In the genomic region with DNA sequence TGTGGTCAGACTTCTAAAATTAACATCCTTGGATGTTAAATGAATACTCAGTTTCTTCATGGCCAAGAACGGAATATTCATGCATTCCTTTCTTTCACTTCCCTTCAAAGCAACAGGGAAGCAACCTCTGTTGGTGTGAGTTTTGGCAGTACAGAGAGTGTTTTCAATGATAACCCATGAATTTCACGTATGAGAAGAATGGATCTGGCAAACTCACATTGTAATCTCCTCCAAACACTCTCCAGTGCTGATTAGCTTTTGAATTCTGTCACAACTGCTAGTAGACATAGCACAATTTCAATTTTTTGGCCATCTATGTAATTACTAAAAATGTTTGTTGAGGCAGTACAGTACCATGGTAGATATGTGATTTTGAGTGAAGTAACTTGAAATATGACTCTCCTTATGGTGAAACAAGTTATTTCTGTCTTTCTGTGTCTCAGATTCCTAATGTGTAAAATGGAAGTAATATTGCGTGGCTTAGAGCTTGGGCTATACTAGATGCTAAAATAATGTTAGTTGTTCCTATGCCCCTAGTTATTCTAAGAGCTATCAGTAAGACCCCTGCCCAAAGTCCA, we compare ENCODE assay signal across 20 cellular contexts.
DNase-seq lines count a peak whose midpoint lies in the region; ATAC-seq, FAIRE-seq and TF ChIP-seq lines count a peak whose summit lies in the region.
"Had no signal": no experiment of that assay in that cellular context is flagged by ENCODE, and none has a peak within 500 bp of the region (broad histone marks: within the 10 kb centered on the region; RNA-seq: fewer than 3 reads in every experiment).

No MANE protein-coding gene starts in this region.

- H3K27me3 ChIP-seq in body of pancreas, result no peaks in the 10 kb centered on the region
- no peaks in the 10 kb centered on the region for H3K27me3 ChIP-seq in left ventricle myocardium inferior (ENCODE audit: low read depth)
- no peaks in the 10 kb centered on the region for H3K27me3 ChIP-seq in thoracic aorta (replicated peaks; ENCODE audit: insufficient read depth)
- H3K27me3 ChIP-seq in esophagus muscularis mucosa, result no peaks in the 10 kb centered on the region
- H3K27me3 ChIP-seq: BLaER1 treated with 17β-estradiol and CSF1 and Interleukin-3, amounts not matched to agents 10 nM and 100 nM; colonic mucosa; Peyer's patch; upper lobe of left lung had no signal

- no peak for TF ChIP-seq POLR2A in body of pancreas (IDR thresholded peaks at IDR 0.05)
- no peak for TF ChIP-seq POLR2A in esophagus muscularis mucosa (IDR thresholded peaks at IDR 0.05; ENCODE audit: low read depth)

- intact Hi-C loops in body of pancreas (cut with DNase I) (no loop called here), left ventricle myocardium inferior (cut with micrococcal nuclease) (no loop called here), kidney (cut with DNase I) (no loop called here), esophagus muscularis mucosa (cut with DNase I) (no loop called here)

- H3K4me3 ChIP-seq in body of pancreas (no peak overlapping the region), left ventricle myocardium inferior (peak overlapping the region; percentile 3), thoracic aorta (peak overlapping the region; percentile 46), kidney (ENCODE audit: low read length in 2 of 2) (no peak overlapping the region), esophagus muscularis mucosa (no peak overlapping the region)
- H3K4me3 ChIP-seq: BLaER1 treated with 17β-estradiol and CSF1 and Interleukin-3, amounts not matched to agents 10 nM and 100 nM; colonic mucosa; Peyer's patch; upper lobe of left lung had no signal

- no peak for TF ChIP-seq EP300 in esophagus muscularis mucosa (IDR thresholded peaks at IDR 0.05)

- H3K36me3 ChIP-seq in body of pancreas (replicated peaks in 1 of 2; ENCODE audit: insufficient read depth in 1 of 2, low read depth in 2 of 2), result no peaks in the 10 kb centered on the region
- peaks cover 6% of the 10 kb centered on the region for H3K36me3 ChIP-seq in left ventricle myocardium inferior
- no peaks in the 10 kb centered on the region for H3K36me3 ChIP-seq in thoracic aorta
- no peaks in the 10 kb centered on the region for H3K36me3 ChIP-seq in kidney (ENCODE audit: control insufficient read depth in 1 of 2, insufficient read depth in 2 of 2, low read length in 2 of 2)
- H3K36me3 ChIP-seq in esophagus muscularis mucosa, result no peaks in the 10 kb centered on the region
- H3K36me3 ChIP-seq: colonic mucosa, Peyer's patch, upper lobe of left lung had no signal

- H3K9me3 ChIP-seq in body of pancreas (no peaks in the 10 kb centered on the region), left ventricle myocardium inferior (replicated peaks) (no peaks in the 10 kb centered on the region), thoracic aorta (no peaks in the 10 kb centered on the region), kidney (ENCODE audit: control insufficient read depth in 1 of 2, low read length in 2 of 2) (no peaks in the 10 kb centered on the region), esophagus muscularis mucosa (no peaks in the 10 kb centered on the region)
- H3K9me3 ChIP-seq: colonic mucosa, Peyer's patch, upper lobe of left lung had no signal

- peak; percentile 19 for ATAC-seq in body of pancreas
- ATAC-seq in thoracic aorta (ENCODE audit: insufficient number of reproducible peaks, low FRiP score, low read depth), result peak; percentile 60
- ATAC-seq: HCT116; stimulated activated memory B cell treated with anti-CD40 and anti-IgM and Interleukin-4, amounts not matched to agents 10 μg/mL and 1 μg/mL and 100 μg/mL, for 72 hours had no signal

- peaks cover 41% of the 10 kb centered on the region for H3K4me1 ChIP-seq in body of pancreas
- H3K4me1 ChIP-seq in left ventricle myocardium inferior, result peaks cover 95% of the 10 kb centered on the region
- peaks cover 28 to 62% of the 10 kb centered on the region in 2 donors for H3K4me1 ChIP-seq in thoracic aorta (ENCODE audit: control insufficient read depth in 1 of 2, low read depth in 2 of 2)
- H3K4me1 ChIP-seq in kidney (ENCODE audit: control insufficient read depth in 1 of 2, insufficient read depth in 1 of 2, low read depth in 1 of 2, low read length in 2 of 2), result peaks cover 0 to 2% of the 10 kb centered on the region in 2 donors
- peaks cover 23 to 42% (median 37%) of the 10 kb centered on the region in 4 donors for H3K4me1 ChIP-seq in esophagus muscularis mucosa
- H3K4me1 ChIP-seq: colonic mucosa had no signal

- H3K27ac ChIP-seq in body of pancreas, result peak overlapping the region in 2 of 4 donors; percentile 5 to 18
- H3K27ac ChIP-seq in left ventricle myocardium inferior (replicated peaks), result peak overlapping the region; percentile 77
- H3K27ac ChIP-seq in thoracic aorta, result peak overlapping the region; percentile 52 to 66
- H3K27ac ChIP-seq in kidney (ENCODE audit: low read depth in 2 of 2, low read length in 2 of 2), result no peak overlapping the region
- H3K27ac ChIP-seq in esophagus muscularis mucosa (replicated peaks in 1 of 4), result no peak overlapping the region
- H3K27ac ChIP-seq: 22Rv1; BLaER1 treated with 17β-estradiol and CSF1 and Interleukin-3, amounts not matched to agents 10 nM and 100 nM; colonic mucosa; Peyer's patch; upper lobe of left lung had no signal

- DNase-seq in SIG-M5 treated with dmso at 0.1 percent for 504 hours (lab: John Stamatoyannopoulos, UW; ENCODE audit: unreplicated experiment), result peak; percentile 67
- DNase-seq in SIG-M5 (lab: John Stamatoyannopoulos, UW), result no peak
- no peak for DNase-seq in body of pancreas
- no peak for DNase-seq in left ventricle myocardium inferior
- DNase-seq in thoracic aorta (ENCODE audit: low spot score), result no peak
- DNase-seq in kidney, result no peak
- DNase-seq in esophagus muscularis mucosa (ENCODE audit: extremely low spot score), result no peak
- DNase-seq in frontal cortex (ENCODE audit: low spot score in 2 of 2), result no peak
- DNase-seq: activated CD4-positive, alpha-beta T cell treated with anti-CD3 and anti-CD28 coated beads, Interleukin-2, amount 50 U/mL, for 48 hours; activated naive CD8-positive, alpha-beta T cell treated with anti-CD3 and anti-CD28 coated beads for 36 hours; activated T-cell treated with anti-CD3 and anti-CD28 coated beads, Interleukin-2, amount 50 U/mL, for 48 hours; colonic mucosa; NCI-H526 treated with DMSO at 0.1 percent for 48 hours; Peyer's patch; stimulated activated CD4-positive, alpha-beta T cell treated with anti-CD3 and anti-CD28 coated beads, Interleukin-12 subunit alpha, Interleukin-12 subunit beta, amount 100 ng/mL, for 4 hours; upper lobe of left lung had no signal

- no peak for FAIRE-seq in kidney (lab: Jason Lieb, UNC)
- no peak for FAIRE-seq in frontal cortex (lab: Jason Lieb, UNC)

- H3K9ac ChIP-seq in kidney (ENCODE audit: low read length in 2 of 2), result no peak overlapping the region
- H3K9ac ChIP-seq: BLaER1 treated with 17β-estradiol and CSF1 and Interleukin-3, amounts not matched to agents 10 nM and 100 nM had no signal

- TF ChIP-seq CTCF in body of pancreas (IDR thresholded peaks at IDR 0.05), result no peak
- no peak for TF ChIP-seq CTCF in left ventricle myocardium inferior (IDR thresholded peaks at IDR 0.05; ENCODE audit: borderline replicate concordance)
- TF ChIP-seq CTCF in thoracic aorta (IDR thresholded peaks at IDR 0.05), result no peak
- no peak for TF ChIP-seq CTCF in kidney (IDR thresholded peaks at IDR 0.05; ENCODE audit: borderline replicate concordance, extremely low read depth, insufficient read depth)
- TF ChIP-seq CTCF in esophagus muscularis mucosa (IDR thresholded peaks at IDR 0.05), result no peak

- WGBS in body of pancreas, 2 donors, result 50 to 52% methylated on average over 3 of the region's 3 CpGs
- 51% methylated on average over 3 of the region's 3 CpGs for WGBS in esophagus muscularis mucosa

Comparison
In these comparisons a context has a peak if more than half of its experiments do, and no peak if none do; other contexts are left out.
1. H3K27ac ChIP-seq: peak in left ventricle myocardium inferior (single experiment) and thoracic aorta (2 of 2); none in kidney (0 of 2) and esophagus muscularis mucosa (0 of 4).
2. H3K4me3 ChIP-seq: peak in left ventricle myocardium inferior (single experiment) and thoracic aorta (single experiment); none in body of pancreas (0 of 2), kidney (0 of 2) and esophagus muscularis mucosa (0 of 4).